Comparison of ENCODE assay signal across 16 cellular contexts in the genomic region with DNA sequence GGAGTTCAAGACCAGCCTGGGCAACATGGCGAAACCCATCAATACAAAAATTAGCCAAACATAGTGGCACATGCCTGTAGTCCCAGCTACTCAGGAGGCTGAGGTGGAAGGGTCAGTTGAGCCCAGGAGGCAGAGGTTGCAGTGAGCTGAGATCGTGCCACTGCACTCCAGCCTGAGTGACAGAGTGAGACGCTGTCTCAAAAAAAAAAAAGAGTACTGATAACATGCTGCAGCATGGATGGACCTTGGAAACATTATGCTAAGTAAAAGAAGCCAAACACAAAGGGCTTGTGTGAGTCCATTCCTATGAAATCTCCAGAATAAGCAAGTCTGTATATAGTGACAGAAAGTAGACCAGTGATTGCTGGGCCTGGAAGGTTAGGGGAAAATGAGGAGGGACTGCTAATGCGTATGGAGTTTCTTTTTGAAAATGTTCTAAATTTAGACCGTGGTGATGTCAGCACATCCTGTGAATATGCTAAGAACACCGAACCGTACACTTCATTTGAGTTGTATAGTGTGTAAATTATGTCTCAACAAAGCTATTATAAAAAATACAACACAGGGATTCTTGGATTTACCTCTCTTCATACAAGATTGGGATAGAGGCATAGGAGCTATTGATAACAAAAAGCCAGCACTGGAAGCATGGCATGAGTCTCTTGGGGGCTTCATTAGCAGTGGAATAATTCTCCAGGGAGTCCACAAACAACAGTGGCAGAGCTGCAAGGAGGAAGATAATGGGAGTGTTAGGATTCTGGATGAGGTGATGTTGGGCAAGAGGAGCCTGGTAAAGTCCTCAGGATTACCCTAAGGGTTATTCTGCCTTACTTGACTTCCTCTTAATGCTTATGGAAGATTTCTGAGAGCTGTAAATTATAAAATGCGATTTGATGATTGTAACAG.
DNase-seq lines count a peak whose midpoint lies in the region; ATAC-seq and TF ChIP-seq lines count a peak whose summit lies in the region.
"Had no signal": no experiment of that assay in that cellular context is flagged by ENCODE, and none has a peak within 500 bp of the region (broad histone marks: within the 10 kb centered on the region; RNA-seq: fewer than 3 reads in every experiment).

No MANE protein-coding gene starts in this region.

- H3K9me3 Mint-ChIP-seq in nephron progenitor cell = peaks cover 11% of the 10 kb centered on the region

- peak overlapping the region; percentile 17; the same call in 1 of the 2 replicates for H3K23ac ChIP-seq in IMR-90 (ENCODE audit: low read depth, low read length)

- H3K4ac ChIP-seq in IMR-90 (ENCODE audit: low read depth, low read length) = peak overlapping the region; percentile 31; the same call in 1 of the 2 replicates

- H3K36me3 Mint-ChIP-seq in nephron progenitor cell (ENCODE audit: low read depth) = peaks cover 88% of the 10 kb centered on the region

- H3K9ac ChIP-seq in IMR-90 (ENCODE audit: low read depth, low read length) = no peak overlapping the region

- H3K27me3 ChIP-seq in IMR-90 (ENCODE audit: control insufficient read depth, insufficient read depth, low read length) = no peaks in the 10 kb centered on the region
- H3K27me3 ChIP-seq: hepatocyte, neutrophil, suprapubic skin had no signal

- no peak overlapping the region for H2AK9ac ChIP-seq in IMR-90 (replicated peaks; ENCODE audit: low read depth, low read length, poor library complexity)

- H3K4me3 Mint-ChIP-seq in nephron progenitor cell = no peak overlapping the region

- H2BK15ac ChIP-seq in IMR-90 (ENCODE audit: low read depth, low read length) = peak overlapping the region; percentile 43; the same call in 1 of the 3 replicates

- POLR2A ChIA-PET in IMR-90 (lab: Charles Lee; ENCODE audit: unreplicated experiment) = no interaction called here

- CTCF ChIA-PET in IMR-90 (lab: Yijun Ruan, JAX) = no interaction called here

- H4K20me1 ChIP-seq in IMR-90 (ENCODE audit: insufficient read depth, low read length) = no peaks in the 10 kb centered on the region

- H3K9me1 ChIP-seq in IMR-90 (ENCODE audit: insufficient read depth, low read length) = 0 out of 2 replicates have a peak, but pooled peaks cover 2% of the 10 kb centered on the region

- H2AFZ ChIP-seq in IMR-90 (replicated peaks; ENCODE audit: low read length, poor library complexity) = no peak overlapping the region
- H2AFZ ChIP-seq: hepatocyte had no signal

- H3K4me1 Mint-ChIP-seq in nephron progenitor cell = peaks cover 9% of the 10 kb centered on the region

- H3K56ac ChIP-seq in IMR-90 (ENCODE audit: extremely low read depth, insufficient read depth, low read length) = no peak overlapping the region

- H3K4me2 ChIP-seq in IMR-90 (ENCODE audit: low read depth, low read length) = no peak overlapping the region
- H3K4me2 ChIP-seq: hepatocyte had no signal

- no peak overlapping the region for H2BK120ac ChIP-seq in IMR-90 (ENCODE audit: low read depth, low read length)

- H2BK5ac ChIP-seq in IMR-90 (ENCODE audit: low read depth, low read length, poor library complexity, severe bottlenecking) = no peak overlapping the region

- H3K14ac ChIP-seq in IMR-90 (replicated peaks; ENCODE audit: low read depth, low read length) = no peak overlapping the region

- peak overlapping the region; percentile 27; the same call in 1 of the 2 replicates for H3K27ac ChIP-seq in IMR-90 (ENCODE audit: insufficient read depth, low read length)
- H3K27ac ChIP-seq: hepatocyte, neutrophil, suprapubic skin had no signal

- intact Hi-C loops in IMR-90 (cut with micrococcal nuclease) = no loop called here

- no peak for TF ChIP-seq CTCF in IMR-90 (conservative IDR thresholded peaks at IDR 0.05; ENCODE audit: low read depth, low read length)
- no peak for TF ChIP-seq CTCF in nephron progenitor cell (IDR thresholded peaks at IDR 0.05)

- H3K4me3 ChIP-seq in IMR-90 (ENCODE audit: insufficient read depth, low read depth, low read length) = no peak overlapping the region
- H3K4me3 ChIP-seq: hepatocyte, skin epidermis, suprapubic skin had no signal

- no peak overlapping the region for H2BK20ac ChIP-seq in IMR-90 (ENCODE audit: low read depth, low read length)

- no peak overlapping the region for H4K91ac ChIP-seq in IMR-90 (ENCODE audit: insufficient read depth, low read depth, low read length)

- BruUV-seq in IMR-90 (replicated peaks; lab: Mats Ljungman, UMichigan) = no TSS peak

- H3K9me3 ChIP-seq in IMR-90 (ENCODE audit: control insufficient read depth, insufficient read depth, low read length) = no peaks in the 10 kb centered on the region
- H3K9me3 ChIP-seq: neutrophil, suprapubic skin had no signal

- no peak for TF ChIP-seq RAD21 in IMR-90 (IDR thresholded peaks at IDR 0.05; ENCODE audit: low read length)

- 60% methylated on average over 1 of the region's 8 CpGs; no CpG with 5 or more reads in 1 of the 2 experiments for WGBS in IMR-90 (ENCODE audit: extremely low coverage in 2 of 2, insufficient read length in 1 of 2), 2 experiments

- dilution Hi-C loops in IMR-90 (cut with HindIII; ENCODE audit: low sequenced_read_pairs, unreplicated experiment) = no loop called here

- H3K18ac ChIP-seq in IMR-90 (ENCODE audit: low read depth, low read length) = no peak overlapping the region; the same call in 1 of the 2 replicates

- in situ Hi-C loops in IMR-90 (cut with MboI; ENCODE audit: low sequenced_read_pairs) = no loop called here

- TF ChIP-seq POLR2A in IMR-90 (IDR thresholded peaks at IDR 0.05; ENCODE audit: low read depth, low read length) = no peak

- no peak overlapping the region for H4K8ac ChIP-seq in IMR-90 (ENCODE audit: low read depth in 2 of 2, low read length in 2 of 2)

- peaks cover 29% of the 10 kb centered on the region for H3K36me3 ChIP-seq in IMR-90 (ENCODE audit: control insufficient read depth, insufficient read depth, low read length)

- peaks cover 8% of the 10 kb centered on the region for H3K4me1 ChIP-seq in IMR-90 (ENCODE audit: control insufficient read depth, insufficient read depth, low read length)
- H3K4me1 ChIP-seq: suprapubic skin had no signal

- H4K5ac ChIP-seq in IMR-90 (ENCODE audit: low read depth, low read length) = no peak overlapping the region

- H3K27ac Mint-ChIP-seq in nephron progenitor cell = peak overlapping the region; percentile 46
- H3K27ac Mint-ChIP-seq: activated T-helper 2 cell treated with anti-CD3 and anti-CD28 coated beads, Interferon-gamma antibody, Interleukin-2, Interleukin-4, amounts not matched to agents 10 μg/mL and 5 μg/mL and 100 μg/mL, durations not matched to agents 14 hours and 24 hours and 36 hours had no signal

- no peaks in the 10 kb centered on the region for H3K27me3 Mint-ChIP-seq in nephron progenitor cell (ENCODE audit: low read depth, poor library complexity)

- ATAC-seq in IMR-90 (ENCODE audit: low read depth) = no peak
- ATAC-seq: activated CD4-positive, CD25-positive, alpha-beta regulatory T cell treated with anti-CD3 and anti-CD28 coated beads, Interleukin-2, amount 50 U/mL, for 24 hours; SK-N-SH treated with all-trans-retinoic acid at 6 μM for 48 hours had no signal

- peak; percentile 37 for DNase-seq in NCI-H2171 treated with DMSO at 0.1 percent for 48 hours (lab: John Stamatoyannopoulos, UW)
- DNase-seq in NCI-H2171 (lab: John Stamatoyannopoulos, UW) = no peak
- peak; percentile 39 for DNase-seq in IMR-90
- DNase-seq in dermis blood vessel endothelial cell = peak; percentile 27
- no peak for DNase-seq in nephron progenitor cell
- no peak for DNase-seq in CD1c-positive myeloid dendritic cell (ENCODE audit: extremely low spot score)
- DNase-seq in DMS 273 treated with DMSO at 0.1 percent for 48 hours (lab: John Stamatoyannopoulos, UW) = no peak
- DNase-seq in SKM-1 (lab: John Stamatoyannopoulos, UW; ENCODE audit: unreplicated experiment) = no peak
- DNase-seq: H7 had no signal

- H3K79me1 ChIP-seq in IMR-90 (ENCODE audit: low read depth in 1 of 2, low read length in 2 of 2) = peaks cover 16 to 29% of the 10 kb centered on the region in 2 experiments

- H2AK5ac ChIP-seq in IMR-90 (ENCODE audit: low read depth, low read length) = no peak overlapping the region; the same call in 1 of the 2 replicates

TF ChIP-seq in IMR-90, 13 proteins besides CTCF, POLR2A, EP300 and RAD21:
- no peak for TF ChIP-seq SMC3 (IDR thresholded peaks at IDR 0.05; ENCODE audit: low read depth, low read length)
- no peak for TF ChIP-seq RCOR1 (IDR thresholded peaks at IDR 0.05; ENCODE audit: insufficient replicate concordance, low read length)
- TF ChIP-seq, protein P1, sequence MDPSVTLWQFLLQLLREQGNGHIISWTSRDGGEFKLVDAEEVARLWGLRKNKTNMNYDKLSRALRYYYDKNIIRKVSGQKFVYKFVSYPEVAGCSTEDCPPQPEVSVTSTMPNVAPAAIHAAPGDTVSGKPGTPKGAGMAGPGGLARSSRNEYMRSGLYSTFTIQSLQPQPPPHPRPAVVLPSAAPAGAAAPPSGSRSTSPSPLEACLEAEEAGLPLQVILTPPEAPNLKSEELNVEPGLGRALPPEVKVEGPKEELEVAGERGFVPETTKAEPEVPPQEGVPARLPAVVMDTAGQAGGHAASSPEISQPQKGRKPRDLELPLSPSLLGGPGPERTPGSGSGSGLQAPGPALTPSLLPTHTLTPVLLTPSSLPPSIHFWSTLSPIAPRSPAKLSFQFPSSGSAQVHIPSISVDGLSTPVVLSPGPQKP (IDR thresholded peaks at IDR 0.05; ENCODE audit: borderline replicate concordance, low read depth, low read length) = no peak
- no peak for TF ChIP-seq RFX5 (IDR thresholded peaks at IDR 0.05; ENCODE audit: low read depth, low read length)

Comparison
In these comparisons a context has a peak if more than half of its experiments do, and no peak if none do; other contexts are left out.
1. DNase-seq: peak in NCI-H2171 treated with DMSO at 0.1 percent for 48 hours (single experiment), IMR-90 (single experiment) and dermis blood vessel endothelial cell (single experiment); none in NCI-H2171 (single experiment), nephron progenitor cell (single experiment), CD1c-positive myeloid dendritic cell (single experiment), DMS 273 treated with DMSO at 0.1 percent for 48 hours (single experiment) and SKM-1 (single experiment).